Comparison of ENCODE assay signal across 8 cellular contexts in the genomic region with DNA sequence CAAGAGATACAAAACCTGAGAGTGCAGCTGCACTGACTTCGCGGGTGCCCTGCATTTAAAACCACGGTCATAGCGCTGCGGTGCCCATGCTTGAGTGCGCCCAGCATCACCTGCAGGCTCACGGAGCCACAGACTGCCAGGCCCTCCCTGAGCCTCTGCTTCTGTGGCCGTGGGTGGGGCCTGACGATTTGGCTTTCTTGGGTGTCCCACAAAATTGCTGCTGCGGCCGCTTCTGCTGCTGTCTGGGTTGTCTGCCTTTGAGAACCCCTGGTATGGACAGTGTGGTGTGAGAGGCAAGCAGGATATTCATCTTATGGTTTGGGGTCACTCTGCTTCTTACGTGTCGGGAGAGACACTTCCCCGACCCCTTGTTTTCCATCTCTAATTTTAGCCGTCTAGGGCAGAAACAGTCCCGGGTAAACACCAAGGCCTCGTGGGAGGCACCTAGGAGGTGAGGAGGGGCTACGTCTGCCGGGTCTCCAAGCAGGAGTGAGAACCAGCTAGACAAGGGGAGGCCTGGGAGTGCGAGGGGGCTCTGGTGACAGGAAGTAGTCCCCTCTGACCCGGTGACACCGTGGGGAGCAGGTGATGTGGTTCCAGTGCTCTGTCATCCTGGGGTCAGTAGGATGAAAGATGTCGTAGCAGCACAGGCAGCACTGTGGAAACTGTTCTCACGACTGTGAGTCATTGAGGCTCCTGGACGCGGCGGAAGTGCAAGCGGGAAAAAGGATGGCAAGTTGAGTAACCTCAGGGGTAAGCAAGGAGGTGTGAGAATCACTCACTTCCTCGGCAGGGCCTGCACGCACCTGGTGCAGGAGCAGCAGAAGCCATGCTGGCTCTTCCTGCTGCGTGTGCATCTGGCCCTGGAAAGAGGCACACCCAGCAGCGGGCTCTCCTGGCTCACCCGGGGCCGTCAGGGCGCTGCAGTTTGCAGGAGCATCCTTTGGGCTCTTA.
A peak's percentile ranks its signal among the peaks of the same experiment; 100 is the strongest.
DNase-seq lines count a peak whose midpoint lies in the region; ATAC-seq and FAIRE-seq lines count a peak whose summit lies in the region.

No MANE protein-coding gene starts in this region.

- H3K9me3 Mint-ChIP-seq in stimulated activated naive CD8-positive, alpha-beta T cell treated with anti-CD3 and anti-CD28 coated beads, Interleukin-15, Interleukin-2, amounts not matched to agents 100 ng/mL and 50 ng/mL, for 24 hours, result no peaks in the 10 kb centered on the region

- FAIRE-seq in RCC 7860 (lab: Jason Lieb, UNC), result peak; percentile 82

- peaks cover 17% of the 10 kb centered on the region for H3K36me3 Mint-ChIP-seq in stimulated activated naive CD8-positive, alpha-beta T cell treated with anti-CD3 and anti-CD28 coated beads, Interleukin-15, Interleukin-2, amounts not matched to agents 100 ng/mL and 50 ng/mL, for 24 hours (ENCODE audit: low read depth)

- H3K4me1 Mint-ChIP-seq in stimulated activated naive CD8-positive, alpha-beta T cell treated with anti-CD3 and anti-CD28 coated beads, Interleukin-15, Interleukin-2, amounts not matched to agents 100 ng/mL and 50 ng/mL, for 24 hours (ENCODE audit: low read depth), result peaks cover 55% of the 10 kb centered on the region

- peak; percentile 86 for DNase-seq in RCC 7860 (ENCODE audit: low spot score)
- peak; percentile 51 to 57 for DNase-seq in activated T-helper 1 cell treated with anti-CD3 and anti-CD28 coated beads, Interleukin-2, amount 50 U/mL, for 16 hours (ENCODE audit: low read depth in 1 of 2, low spot score in 1 of 2)
- peak; percentile 58 for DNase-seq in left kidney (ENCODE audit: low read depth, low spot score)
- no peak for DNase-seq in globus pallidus (ENCODE audit: low spot score)
- DNase-seq in UCSD-AML1 (lab: John Stamatoyannopoulos, UW; ENCODE audit: unreplicated experiment), result no peak

- H3K4me3 Mint-ChIP-seq in stimulated activated naive CD8-positive, alpha-beta T cell treated with anti-CD3 and anti-CD28 coated beads, Interleukin-15, Interleukin-2, amounts not matched to agents 100 ng/mL and 50 ng/mL, for 24 hours, result peak overlapping the region; percentile 38

- H3K27me3 Mint-ChIP-seq in stimulated activated naive CD8-positive, alpha-beta T cell treated with anti-CD3 and anti-CD28 coated beads, Interleukin-15, Interleukin-2, amounts not matched to agents 100 ng/mL and 50 ng/mL, for 24 hours, result no peaks in the 10 kb centered on the region

- H3K27ac Mint-ChIP-seq in stimulated activated naive CD8-positive, alpha-beta T cell treated with anti-CD3 and anti-CD28 coated beads, Interleukin-15, Interleukin-2, amounts not matched to agents 100 ng/mL and 50 ng/mL, for 24 hours, result peak overlapping the region; percentile 84

- no peak for ATAC-seq in HG02840 (IDR thresholded peaks at IDR 0.05; ENCODE audit: low FRiP score, unreplicated experiment)
- ATAC-seq in HG03108 (IDR thresholded peaks at IDR 0.05; ENCODE audit: unreplicated experiment), result no peak

Comparison
In these comparisons a context has a peak if more than half of its experiments do, and no peak if none do; other contexts are left out.
1. DNase-seq: peak in RCC 7860 (single experiment), activated T-helper 1 cell treated with anti-CD3 and anti-CD28 coated beads, Interleukin-2, amount 50 U/mL, for 16 hours (2 of 2) and left kidney (single experiment); none in globus pallidus (single experiment) and UCSD-AML1 (single experiment).